In genomic region chr1:222171005-222171404, GRCh38 we compare ENCODE assay signal across 8 cellular contexts.
DNase-seq lines count a peak whose midpoint lies in the region; ATAC-seq and TF ChIP-seq lines count a peak whose summit lies in the region.

No MANE protein-coding gene starts in this region.

- TF ChIP-seq CTCF in HCT116 (IDR thresholded peaks at IDR 0.05 in 2 of 3, conservative IDR thresholded peaks at IDR 0.05 in 1 of 3; ENCODE audit: borderline replicate concordance in 1 of 3, insufficient read depth in 1 of 3, low read depth in 2 of 3, low read length in 2 of 3): peak; percentile 38 to 57 (median 53); a peak in 5 of 6 replicates
- TF ChIP-seq CTCF in WI38 (IDR thresholded peaks at IDR 0.05; ENCODE audit: low read depth, low read length): peak; percentile 56
- peak in 1 of 3 experiments; percentile 15 for TF ChIP-seq CTCF in ascending aorta (IDR thresholded peaks at IDR 0.05)

- TF ChIP-seq RAD21 in HCT116 (IDR thresholded peaks at IDR 0.05; ENCODE audit: low read depth): peak; percentile 73

- H3K4me2 ChIP-seq in HCT116 (ENCODE audit: low read length): no peak overlapping the region

- no peak for TF ChIP-seq POLR2A in HCT116 (IDR thresholded peaks at IDR 0.05; ENCODE audit: borderline replicate concordance, extremely low read depth, insufficient read depth, insufficient read length)

- H3K27ac ChIP-seq in HCT116 (ENCODE audit: low read depth, low read length) (no peak overlapping the region), ascending aorta (no peak overlapping the region)

- intact Hi-C loops in HCT116 (cut with micrococcal nuclease) (no loop called here), ascending aorta (cut with DNase I) (no loop called here)

- no peak overlapping the region for H2AFZ ChIP-seq in HCT116 (ENCODE audit: low read depth, low read length, poor library complexity, severe bottlenecking)

- H3K9me2 ChIP-seq in HCT116 (ENCODE audit: insufficient read depth): no peaks in the 10 kb centered on the region

- no TSS peak for BruUV-seq in HCT116 (replicated peaks; lab: Mats Ljungman, UMichigan)

- no peaks in the 10 kb centered on the region for H3K79me2 ChIP-seq in HCT116 (ENCODE audit: insufficient read depth, low read length)

- POLR2A ChIA-PET in HCT116 (lab: Charles Lee): no interaction called here

- H3K27me3 ChIP-seq in HCT116 (ENCODE audit: insufficient read depth, low read length) (no peaks in the 10 kb centered on the region), ascending aorta (no peaks in the 10 kb centered on the region)

- CTCF ChIA-PET in HCT116 (lab: Charles Lee): interaction anchor here (0.9 to 1.5 kb wide), 6 partner anchors 10 to 736 kb away, joined by 3 to 6 read pairs (median 4); no protein-coding TSS in a partner anchor

- DNase-seq in NCI-H1105 treated with DMSO at 0.1 percent for 48 hours (lab: John Stamatoyannopoulos, UW): peak; percentile 38
- DNase-seq in NCI-H1105 (lab: John Stamatoyannopoulos, UW): no peak
- peak; percentile 21 for DNase-seq in HCT116 (ENCODE audit: low read depth, low spot score)
- DNase-seq in NCI-H1092 (lab: John Stamatoyannopoulos, UW): peak; percentile 14
- DNase-seq in iPS-NIHi11 (ENCODE audit: low spot score): peak; percentile 60
- DNase-seq in stimulated activated CD4-positive, alpha-beta T cell treated with anti-CD3 and anti-CD28 coated beads, Interleukin-4, amount 100 ng/mL, for 4 hours: no peak
- no peak for DNase-seq in ascending aorta (ENCODE audit: low spot score in 2 of 2)

- H3K36me3 ChIP-seq in HCT116 (ENCODE audit: control insufficient read depth in 1 of 2, insufficient read depth in 2 of 2, low read length in 2 of 2) (no peaks in the 10 kb centered on the region), ascending aorta (no peaks in the 10 kb centered on the region)

- RAD21 ChIA-PET in HCT116 (lab: Charles Lee; ENCODE audit: low non-redundant PET in 1 of 2, low total read pairs in 2 of 2, uncharacterized antibody in 2 of 2, unreplicated experiment in 2 of 2): interaction anchor here in 1 of 2 experiments (0.6 kb wide), 1 partner anchor 731 kb away, joined by 3 read pairs; no protein-coding TSS in a partner anchor

- H3K4me3 ChIP-seq in HCT116 (replicated peaks in 1 of 2; ENCODE audit: low read depth in 1 of 2, low read length in 2 of 2) (no peak overlapping the region), WI38 (ENCODE audit: low read depth, low read length) (no peak overlapping the region), ascending aorta (no peak overlapping the region)

- H4K20me1 ChIP-seq in HCT116 (ENCODE audit: insufficient read depth): no peaks in the 10 kb centered on the region

- H3K9ac ChIP-seq in HCT116 (ENCODE audit: low read length): no peak overlapping the region

- no peaks in the 10 kb centered on the region for H3K9me3 ChIP-seq in HCT116 (ENCODE audit: control insufficient read depth in 1 of 2, insufficient read depth in 1 of 2, low read depth in 1 of 2, low read length in 2 of 2)
- H3K9me3 ChIP-seq in ascending aorta: peaks cover 4 to 13% of the 10 kb centered on the region in 2 donors

- peak; percentile 82 for ATAC-seq in HCT116

- 0 out of 4 replicates have a peak, but pooled peaks cover 0 to 3% of the 10 kb centered on the region in 2 experiments for H3K4me1 ChIP-seq in HCT116 (ENCODE audit: control insufficient read depth in 1 of 2, insufficient read depth in 2 of 2, low read length in 2 of 2)
- no peaks in the 10 kb centered on the region for H3K4me1 ChIP-seq in ascending aorta

TF ChIP-seq in HCT116, 20 proteins besides CTCF, POLR2A, EP300 and RAD21:
- no peak for TF ChIP-seq REST (IDR thresholded peaks at IDR 0.05; ENCODE audit: low read depth)
- TF ChIP-seq MAX (IDR thresholded peaks at IDR 0.05): no peak
- TF ChIP-seq ELF1 (IDR thresholded peaks at IDR 0.05; ENCODE audit: borderline replicate concordance, low read depth): no peak
- no peak for TF ChIP-seq JUND (IDR thresholded peaks at IDR 0.05)

Comparison
In these comparisons a context has a peak if more than half of its experiments do, and no peak if none do; other contexts are left out.
1. DNase-seq: peak in NCI-H1105 treated with DMSO at 0.1 percent for 48 hours (single experiment), HCT116 (single experiment), NCI-H1092 (single experiment) and iPS-NIHi11 (single experiment); none in NCI-H1105 (single experiment), stimulated activated CD4-positive, alpha-beta T cell treated with anti-CD3 and anti-CD28 coated beads, Interleukin-4, amount 100 ng/mL, for 4 hours (0 of 2) and ascending aorta (0 of 2).